ENCODE assay signal across 1 cellular context in genomic region chr2:28392297-28393114, GRCh38.
TF ChIP-seq lines count a peak whose summit lies in the region.

FOSL2 (plus strand) TSS chr2:28392858; CDS start chr2:28393721, 863 bp downstream.

TF ChIP-seq in HepG2, 621 proteins besides CTCF, POLR2A, EP300 and RAD21 (continued from another document and continues in another):
- TF ChIP-seq THRA (CRISPR knock-in tag; IDR thresholded peaks at IDR 0.05; ENCODE audit: borderline replicate concordance) = peak; percentile 82
- TF ChIP-seq MZF1 (CRISPR knock-in tag; IDR thresholded peaks at IDR 0.05; ENCODE audit: borderline replicate concordance) = no peak
- TF ChIP-seq SNAPC4 (CRISPR knock-in tag; IDR thresholded peaks at IDR 0.05) = no peak
- TF ChIP-seq TFDP1 (CRISPR knock-in tag; IDR thresholded peaks at IDR 0.05; ENCODE audit: borderline replicate concordance) = peak; percentile 87
- no peak for TF ChIP-seq TBX3 (IDR thresholded peaks at IDR 0.05; ENCODE audit: borderline replicate concordance)
- peak; percentile 92 for TF ChIP-seq RFXANK (CRISPR knock-in tag; IDR thresholded peaks at IDR 0.05)
- peak; percentile 99 for TF ChIP-seq UBTF (CRISPR knock-in tag; IDR thresholded peaks at IDR 0.05)
- 0 out of 2 replicates have a peak, but pooled peaks have one; percentile 27 for TF ChIP-seq ZSCAN31 (CRISPR knock-in tag; IDR thresholded peaks at IDR 0.05; ENCODE audit: low read depth)
- TF ChIP-seq JUND (CRISPR knock-in tag; IDR thresholded peaks at IDR 0.05) = peak; percentile 100
- TF ChIP-seq ZNF260 (CRISPR knock-in tag; IDR thresholded peaks at IDR 0.05; ENCODE audit: borderline replicate concordance, low read depth) = no peak
- TF ChIP-seq ZNF101 (CRISPR knock-in tag; IDR thresholded peaks at IDR 0.05; ENCODE audit: borderline replicate concordance, low read depth) = 0 out of 2 replicates have a peak, but pooled peaks have one; percentile 37
- TF ChIP-seq MED13 (CRISPR knock-in tag; IDR thresholded peaks at IDR 0.05) = no peak
- TF ChIP-seq FLYWCH1 (CRISPR knock-in tag; IDR thresholded peaks at IDR 0.05) = no peak
- TF ChIP-seq CENPBD1 (CRISPR knock-in tag; IDR thresholded peaks at IDR 0.05; ENCODE audit: borderline replicate concordance, low read depth) = no peak
- TF ChIP-seq CC2D1A (CRISPR knock-in tag; IDR thresholded peaks at IDR 0.05) = no peak
- TF ChIP-seq AHR (CRISPR knock-in tag; IDR thresholded peaks at IDR 0.05) = peak; percentile 83
- TF ChIP-seq ZBED4 (CRISPR knock-in tag; IDR thresholded peaks at IDR 0.05; ENCODE audit: borderline replicate concordance) = peak; percentile 61; the same call in 1 of the 2 replicates
- peak in 1 of 2 experiments; percentile 74; a peak in 2 of 4 replicates for TF ChIP-seq REST (IDR thresholded peaks at IDR 0.05; ENCODE audit: borderline replicate concordance in 1 of 2, low read depth in 1 of 2, low read length in 2 of 2)
- peak; percentile 56; the same call in 1 of the 2 replicates for TF ChIP-seq KLF15 (CRISPR knock-in tag; IDR thresholded peaks at IDR 0.05; ENCODE audit: borderline replicate concordance)
- TF ChIP-seq PAWR (CRISPR knock-in tag; IDR thresholded peaks at IDR 0.05; ENCODE audit: borderline replicate concordance) = no peak
- peak; percentile 37; the same call in 1 of the 2 replicates for TF ChIP-seq SRY (CRISPR knock-in tag; IDR thresholded peaks at IDR 0.05)
- TF ChIP-seq ZNF577 (CRISPR knock-in tag; IDR thresholded peaks at IDR 0.05; ENCODE audit: borderline replicate concordance, low read depth) = no peak
- 0 out of 2 replicates have a peak, but pooled peaks have one; percentile 80 for TF ChIP-seq SAFB2 (CRISPR knock-in tag; IDR thresholded peaks at IDR 0.05; ENCODE audit: borderline replicate concordance, low read depth)
- TF ChIP-seq TGIF2 (CRISPR knock-in tag; IDR thresholded peaks at IDR 0.05) = peak; percentile 99
- TF ChIP-seq ZNF710 (CRISPR knock-in tag; IDR thresholded peaks at IDR 0.05; ENCODE audit: borderline replicate concordance) = peak; percentile 88
- TF ChIP-seq ZNF441 (CRISPR knock-in tag; IDR thresholded peaks at IDR 0.05; ENCODE audit: borderline replicate concordance) = peak; percentile 85
- TF ChIP-seq RFXAP (CRISPR knock-in tag; IDR thresholded peaks at IDR 0.05; ENCODE audit: borderline replicate concordance) = peak; percentile 75; the same call in 1 of the 2 replicates
- TF ChIP-seq ZNF879 (CRISPR knock-in tag; IDR thresholded peaks at IDR 0.05) = no peak
- TF ChIP-seq ZNF430 (CRISPR knock-in tag; IDR thresholded peaks at IDR 0.05) = peak; percentile 96
- peak; percentile 93 for TF ChIP-seq ELF3 (CRISPR knock-in tag; IDR thresholded peaks at IDR 0.05)
- TF ChIP-seq ZMYM2 (CRISPR knock-in tag; IDR thresholded peaks at IDR 0.05) = no peak
- TF ChIP-seq MYNN (CRISPR knock-in tag; IDR thresholded peaks at IDR 0.05; ENCODE audit: low read depth) = 0 out of 2 replicates have a peak, but pooled peaks have one; percentile 63
- TF ChIP-seq NCOA2 (CRISPR knock-in tag; IDR thresholded peaks at IDR 0.05) = peak; percentile 67; the same call in 1 of the 2 replicates
- no peak for TF ChIP-seq ZNF703 (CRISPR knock-in tag; IDR thresholded peaks at IDR 0.05; ENCODE audit: borderline replicate concordance)
- TF ChIP-seq ZNF572 (CRISPR knock-in tag; IDR thresholded peaks at IDR 0.05) = no peak
